Comparison of ENCODE assay signal across 21 cellular contexts in genomic region chr13:113430378-113431110, GRCh38. TPM values are rescaled to one million over a fixed set of nuclear protein-coding genes. Genes with fewer than 3 reads are reported as not detected.
DNase-seq lines count a peak whose midpoint lies in the region; TF ChIP-seq lines count a peak whose summit lies in the region.
"Had no signal": no experiment of that assay in that cellular context is flagged by ENCODE, and none has a peak within 500 bp of the region (broad histone marks: within the 10 kb centered on the region; RNA-seq: fewer than 3 reads in every experiment).

No MANE protein-coding gene starts in this region.

- DNase-seq in WERI-Rb-1 (no peak), left ventricle myocardium inferior (no peak), trophoblast cell (no peak), BE2C (no peak), RKO (ENCODE audit: low spot score) (no peak)
- no peak for DNase-seq in effector memory CD4-positive, alpha-beta T cell
- DNase-seq in activated effector memory CD4-positive, alpha-beta T cell treated with Interleukin-2 at 50 U/mL for 16 hours = no peak
- DNase-seq: C1 segment of cervical spinal cord; Calu3; CD8-positive, alpha-beta T cell; GOT3; NCI-H1105; NCI-H146; NCI-H2081; NCI-H2171; NCI-H345; NCI-H524; NCI-H774; NK-92 treated with Interleukin-12 subunit alpha and Interleukin-12 subunit beta, amount 100 ng/mL, for 24 hours had no signal

- H3K79me2 ChIP-seq in trophoblast cell (ENCODE audit: control insufficient read depth, insufficient read depth, low read length, poor library complexity) = no peaks in the 10 kb centered on the region

- no peak overlapping the region for H3K9ac ChIP-seq in BLaER1
- H3K9ac ChIP-seq in trophoblast cell (ENCODE audit: low read length) = no peak overlapping the region

- H4K91ac ChIP-seq in trophoblast cell (ENCODE audit: low read depth, low read length) = no peak overlapping the region

- H4K12ac ChIP-seq in trophoblast cell (ENCODE audit: low read depth, low read length) = no peak overlapping the region

- H2AFZ ChIP-seq in trophoblast cell (ENCODE audit: insufficient read depth, low read length, poor library complexity) = no peak overlapping the region

- no peak overlapping the region for H2BK120ac ChIP-seq in trophoblast cell (ENCODE audit: insufficient read depth, low read length, poor library complexity)

- TF ChIP-seq CTCF in WERI-Rb-1 (IDR thresholded peaks at IDR 0.05; ENCODE audit: low read depth, low read length) (no peak), left ventricle myocardium inferior (IDR thresholded peaks at IDR 0.05; ENCODE audit: borderline replicate concordance) (no peak), BE2C (IDR thresholded peaks at IDR 0.05; ENCODE audit: low read depth, low read length) (no peak)

- H2BK5ac ChIP-seq in trophoblast cell (ENCODE audit: low read depth, low read length, poor library complexity) = no peak overlapping the region

- peaks cover 89% of the 10 kb centered on the region for H3K4me1 ChIP-seq in BLaER1
- H3K4me1 ChIP-seq in left ventricle myocardium inferior = peaks cover 30% of the 10 kb centered on the region
- peaks cover 4 to 6% of the 10 kb centered on the region in 2 experiments for H3K4me1 ChIP-seq in trophoblast cell (ENCODE audit: control insufficient read depth in 1 of 2, insufficient read depth in 2 of 2, low read length in 2 of 2)
- H3K4me1 ChIP-seq in BE2C = no peaks in the 10 kb centered on the region
- H3K4me1 ChIP-seq in effector memory CD4-positive, alpha-beta T cell (ENCODE audit: control insufficient read depth, insufficient read depth, low read length, poor library complexity, severe bottlenecking) = no peaks in the 10 kb centered on the region
- H3K4me1 ChIP-seq: SJSA1 had no signal

- no peak overlapping the region for H2BK12ac ChIP-seq in trophoblast cell (ENCODE audit: low read length)

- no peak overlapping the region for H3K14ac ChIP-seq in trophoblast cell (ENCODE audit: low read length)

- no peaks in the 10 kb centered on the region for H4K20me1 ChIP-seq in BLaER1

- H3K23ac ChIP-seq in trophoblast cell (ENCODE audit: low read length) = peak overlapping the region; percentile 52

- WGBS in trophoblast cell (ENCODE audit: extremely low coverage, insufficient coverage, insufficient read length) = no CpG with 5 or more reads among the region's 23 CpGs

- H3K9me3 ChIP-seq in BLaER1 (no peaks in the 10 kb centered on the region), WERI-Rb-1 (ENCODE audit: severe bottlenecking) (no peaks in the 10 kb centered on the region), left ventricle myocardium inferior (replicated peaks) (no peaks in the 10 kb centered on the region), trophoblast cell (ENCODE audit: insufficient read depth, low read depth, low read length) (peaks cover 2% of the 10 kb centered on the region), BE2C (no peaks in the 10 kb centered on the region)
- H3K9me3 ChIP-seq in effector memory CD4-positive, alpha-beta T cell (ENCODE audit: control insufficient read depth, low read length) = no peaks in the 10 kb centered on the region
- H3K9me3 ChIP-seq: SJSA1 had no signal

- no peak overlapping the region for H3K4me3 ChIP-seq in BLaER1
- H3K4me3 ChIP-seq in WERI-Rb-1 (ENCODE audit: low read depth, low read length) = no peak overlapping the region
- H3K4me3 ChIP-seq in left ventricle myocardium inferior = no peak overlapping the region
- H3K4me3 ChIP-seq in trophoblast cell (ENCODE audit: low read depth, low read length) = no peak overlapping the region
- H3K4me3 ChIP-seq in BE2C (ENCODE audit: low read depth, low read length) = no peak overlapping the region
- H3K4me3 ChIP-seq in effector memory CD4-positive, alpha-beta T cell (ENCODE audit: insufficient read depth, low read depth, low read length, poor library complexity, severe bottlenecking) = no peak overlapping the region
- H3K4me3 ChIP-seq: SJSA1 had no signal

- no peak overlapping the region for H4K8ac ChIP-seq in trophoblast cell (ENCODE audit: low read depth, low read length)

- H3K27me3 ChIP-seq in BLaER1 = no peaks in the 10 kb centered on the region
- no peaks in the 10 kb centered on the region for H3K27me3 ChIP-seq in WERI-Rb-1 (ENCODE audit: insufficient read depth, low read depth, severe bottlenecking)
- no peaks in the 10 kb centered on the region for H3K27me3 ChIP-seq in left ventricle myocardium inferior (ENCODE audit: low read depth)
- no peaks in the 10 kb centered on the region for H3K27me3 ChIP-seq in trophoblast cell (ENCODE audit: insufficient read depth, low read length)
- H3K27me3 ChIP-seq in BE2C = no peaks in the 10 kb centered on the region
- H3K27me3 ChIP-seq in effector memory CD4-positive, alpha-beta T cell (replicated peaks; ENCODE audit: control insufficient read depth, insufficient read depth, low read length, poor library complexity, severe bottlenecking) = no peaks in the 10 kb centered on the region
- H3K27me3 ChIP-seq: SJSA1 had no signal

- intact Hi-C loops in left ventricle myocardium inferior (cut with micrococcal nuclease) = no loop called here

- H3K36me3 ChIP-seq in BLaER1 (no peaks in the 10 kb centered on the region), WERI-Rb-1 (peaks cover 9% of the 10 kb centered on the region), left ventricle myocardium inferior (peaks cover 68% of the 10 kb centered on the region), trophoblast cell (ENCODE audit: control insufficient read depth in 1 of 2, insufficient read depth in 2 of 2, low read length in 2 of 2) (peaks cover 13 to 14% of the 10 kb centered on the region in 2 experiments), BE2C (no peaks in the 10 kb centered on the region)
- no peaks in the 10 kb centered on the region for H3K36me3 ChIP-seq in effector memory CD4-positive, alpha-beta T cell (ENCODE audit: control insufficient read depth, insufficient read depth, low read length)
- H3K36me3 ChIP-seq: SJSA1 had no signal

- H3K79me1 ChIP-seq in trophoblast cell (ENCODE audit: low read length) = peaks cover 2% of the 10 kb centered on the region

- no peak overlapping the region for H2AK5ac ChIP-seq in trophoblast cell (ENCODE audit: low read length)

- H3K18ac ChIP-seq in trophoblast cell (ENCODE audit: low read length) = no peak overlapping the region

- H3K27ac ChIP-seq in BLaER1 = peak overlapping the region; percentile 18; the same call in 1 of the 2 replicates
- H3K27ac ChIP-seq in WERI-Rb-1 = peak overlapping the region; percentile 96
- H3K27ac ChIP-seq in left ventricle myocardium inferior (replicated peaks) = peak overlapping the region; percentile 56
- no peak overlapping the region for H3K27ac ChIP-seq in trophoblast cell (ENCODE audit: low read depth, low read length)
- H3K27ac ChIP-seq in effector memory CD4-positive, alpha-beta T cell (ENCODE audit: insufficient read depth, low read length, poor library complexity, severe bottlenecking) = no peak overlapping the region
- H3K27ac ChIP-seq: SJSA1 had no signal

- no peak overlapping the region for H3K4ac ChIP-seq in trophoblast cell (ENCODE audit: low read depth, low read length)

- H3K4me2 ChIP-seq in BLaER1 = peak overlapping the region; percentile 94
- no peak overlapping the region for H3K4me2 ChIP-seq in trophoblast cell (ENCODE audit: low read length)

RNA-seq across cellular contexts. Expression of gene ADPRHL1, which starts 22.7 kb away (rescaled TPM):
- total RNA-seq in left ventricle myocardium inferior = 484 TPM
- 1.4 TPM in 2 replicates for polyA plus RNA-seq in trophoblast cell (2013)
- 0.54 TPM for polyA plus RNA-seq in BE2C (2012; ENCODE audit: insufficient read depth, insufficient read length, low read depth)

RNA-seq across cellular contexts. Expression of gene DCUN1D2, which starts 60.0 kb away (rescaled TPM):
- total RNA-seq in left ventricle myocardium inferior = 196 TPM
- polyA plus RNA-seq in trophoblast cell (2013) = 15.9 and 16.7 TPM in 2 replicates
- 31.7 TPM for polyA plus RNA-seq in BE2C (2012; ENCODE audit: insufficient read depth, insufficient read length, low read depth)

Comparison
In these comparisons a context has a peak if more than half of its experiments do, and no peak if none do; other contexts are left out.
1. H3K27ac ChIP-seq: peak in BLaER1 (single experiment), WERI-Rb-1 (single experiment) and left ventricle myocardium inferior (single experiment); none in trophoblast cell (single experiment) and effector memory CD4-positive, alpha-beta T cell (single experiment).